9 cellular contexts compared by ENCODE assay signal in genomic region chr3:31567036-31567435, GRCh38. TPM values are rescaled to one million over a fixed set of nuclear protein-coding genes. Genes with fewer than 3 reads are reported as not detected.
DNase-seq lines count a peak whose midpoint lies in the region; ATAC-seq, FAIRE-seq and TF ChIP-seq lines count a peak whose summit lies in the region.
"Had no signal": no experiment of that assay in that cellular context is flagged by ENCODE, and none has a peak within 500 bp of the region (broad histone marks: within the 10 kb centered on the region; RNA-seq: fewer than 3 reads in every experiment).

No MANE protein-coding gene starts in this region.

- no peak overlapping the region for H3K4me2 ChIP-seq in PC-3 (ENCODE audit: low read length)

- TF ChIP-seq CTCF in C4-2B (conservative IDR thresholded peaks at IDR 0.05) (peak; percentile 40), PC-3 (conservative IDR thresholded peaks at IDR 0.05; ENCODE audit: low read depth, low read length) (peak; percentile 66)

- peaks cover 88% of the 10 kb centered on the region for H4K20me1 ChIP-seq in PC-3 (ENCODE audit: low read length)

- FAIRE-seq in GM19239 (lab: Jason Lieb, UNC), result no peak

- no peaks in the 10 kb centered on the region for H3K9me2 ChIP-seq in PC-3 (replicated peaks; ENCODE audit: low read length)

- POLR2A ChIA-PET in PC-3 (lab: Charles Lee; ENCODE audit: unreplicated experiment), result no interaction called here

- H3K79me2 ChIP-seq in PC-3 (ENCODE audit: low read length), result peaks cover 97% of the 10 kb centered on the region

- no peak overlapping the region for H2AFZ ChIP-seq in PC-3 (ENCODE audit: low read length)

- CTCF ChIA-PET in PC-3 (lab: Charles Lee), result no interaction called here

- peaks cover 12% of the 10 kb centered on the region for H3K4me1 ChIP-seq in PC-3 (ENCODE audit: insufficient read depth, low read length)

- no peaks in the 10 kb centered on the region for H3K27me3 ChIP-seq in PC-3 (ENCODE audit: low read length)

- H3K9ac ChIP-seq in PC-3 (ENCODE audit: low read length), result no peak overlapping the region

- H3K27ac ChIP-seq in C4-2B (no peak overlapping the region), PC-3 (ENCODE audit: low read length) (no peak overlapping the region)
- H3K27ac ChIP-seq: skin epidermis had no signal

- no TSS peak for BruUV-seq in PC-3 (replicated peaks; lab: Mats Ljungman, UMichigan)

- no peaks in the 10 kb centered on the region for H3K36me3 ChIP-seq in PC-3 (ENCODE audit: low read depth, low read length)

- intact Hi-C loops in PC-3 (cut with micrococcal nuclease), result no loop called here

- no peak overlapping the region for H3K4me3 ChIP-seq in PC-3 (ENCODE audit: low read length)
- H3K4me3 ChIP-seq: skin epidermis had no signal

- DNase-seq in PC-3 (peak; percentile 24), iPS-NIHi11 (ENCODE audit: low spot score) (peak; percentile 37), DMS153 treated with DMSO at 0.1 percent for 48 hours (lab: John Stamatoyannopoulos, UW; ENCODE audit: unreplicated experiment) (no peak), NCI-H510A (lab: John Stamatoyannopoulos, UW) (no peak), GM19239 (ENCODE audit: insufficient read length, low spot score) (no peak), HK-2 (ENCODE audit: unreplicated experiment) (no peak)

- no peaks in the 10 kb centered on the region for H3F3A ChIP-seq in PC-3 (ENCODE audit: low read length, unreplicated experiment)

- ATAC-seq in GM18517 (IDR thresholded peaks at IDR 0.05; ENCODE audit: unreplicated experiment), result peak; percentile 57
- ATAC-seq in PC-3, result peak; percentile 50

- H3K9me3 ChIP-seq in PC-3 (ENCODE audit: low read length), result no peaks in the 10 kb centered on the region

RNA-seq across cellular contexts. Expression of gene STT3B, which starts 34.3 kb away (rescaled TPM):
- 149 and 153 TPM in 2 replicates for total RNA-seq in PC-3 (2014; rRNA removed)

Comparison
In these comparisons a context has a peak if more than half of its experiments do, and no peak if none do; other contexts are left out.
1. DNase-seq: peak in PC-3 (single experiment) and iPS-NIHi11 (single experiment); none in DMS153 treated with DMSO at 0.1 percent for 48 hours (single experiment), NCI-H510A (single experiment), GM19239 (single experiment) and HK-2 (single experiment).